ENCODE assay signal across 8 cellular contexts in the genomic region with DNA sequence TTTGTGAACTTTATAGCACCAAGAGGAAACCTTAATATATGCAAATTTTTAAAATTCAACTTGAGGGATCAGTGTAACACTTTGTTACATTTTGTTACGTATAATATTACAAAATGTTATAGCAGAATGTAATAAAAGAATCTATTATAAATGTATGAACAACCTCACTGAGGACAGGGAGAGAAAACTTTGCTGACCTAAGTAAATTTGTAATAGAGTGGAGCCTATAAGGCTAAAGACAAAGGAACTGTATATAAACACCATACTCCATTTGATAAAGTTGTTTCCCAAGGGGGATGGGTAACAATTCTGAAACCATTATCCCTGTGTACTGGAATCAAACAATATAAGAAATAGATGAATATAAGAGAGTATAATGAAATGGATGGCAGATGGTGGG.
"Had no signal": no experiment of that assay in that cellular context is flagged by ENCODE, and none has a peak within 500 bp of the region (broad histone marks: within the 10 kb centered on the region; RNA-seq: fewer than 3 reads in every experiment).

No MANE protein-coding gene starts in this region.

- H3K4me3 ChIP-seq: GM23248 had no signal

- FAIRE-seq: H54, HTR-8/SVneo had no signal

- H3K9ac ChIP-seq: GM23248, KMS-11 had no signal

- H2AFZ ChIP-seq: GM23248 had no signal

- DNase-seq: GM23248, GOT3, H9, HCEC 1CT, KBM-7 had no signal

- H3K4me2 ChIP-seq: KMS-11 had no signal

- H3K27ac ChIP-seq: GM23248, KMS-11 had no signal
